In the genomic region with DNA sequence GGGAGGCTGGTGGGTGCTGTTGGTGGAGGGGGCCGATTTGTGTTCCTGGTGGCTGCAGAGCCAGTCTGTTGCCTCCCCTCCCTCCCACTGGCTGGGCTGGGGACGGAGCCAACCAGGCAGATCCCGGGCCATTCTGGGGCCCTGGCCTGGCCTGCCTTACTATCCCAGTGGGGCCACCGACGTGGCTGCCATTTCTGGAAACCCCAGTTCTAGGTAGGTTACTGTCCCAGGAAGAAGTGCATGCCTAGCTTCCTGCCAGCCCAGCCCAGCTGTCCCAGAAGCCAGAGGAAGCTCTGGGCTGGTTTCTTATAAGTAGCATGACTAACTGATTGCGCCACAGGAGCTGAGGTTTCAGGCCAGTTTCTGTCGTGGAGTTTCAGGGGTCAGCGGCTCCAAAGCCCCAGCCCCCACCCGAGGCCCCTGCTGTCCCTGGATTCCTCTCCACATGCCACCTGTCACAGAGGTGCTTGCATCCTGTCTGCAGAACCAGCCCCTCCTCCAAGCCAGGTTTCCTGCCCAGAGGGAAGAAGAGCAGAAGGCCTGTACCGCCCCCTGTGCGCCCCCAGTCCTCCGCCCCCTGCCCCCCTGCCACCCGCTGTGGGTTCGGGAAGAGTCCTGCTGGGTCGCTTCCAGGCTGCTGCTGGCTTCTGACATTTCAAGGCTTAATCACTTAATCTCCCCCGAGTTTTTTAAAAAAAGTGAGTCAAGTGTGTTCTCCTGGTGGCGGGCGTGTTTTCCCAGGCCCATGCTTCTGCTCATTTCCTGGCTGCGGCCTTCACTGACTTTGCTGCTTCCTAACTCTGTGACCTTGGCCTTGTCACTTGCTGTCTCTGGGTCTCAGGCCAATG, we compare ENCODE assay signal across 8 cellular contexts. TPM values are rescaled to one million over a fixed set of nuclear protein-coding genes. Genes with fewer than 3 reads are reported as not detected.
DNase-seq lines count a peak whose midpoint lies in the region; ATAC-seq and TF ChIP-seq lines count a peak whose summit lies in the region.

No MANE protein-coding gene starts in this region.

- peak overlapping the region; percentile 95 for H2BK20ac ChIP-seq in IMR-90 (ENCODE audit: low read depth, low read length)

- peaks cover 28% of the 10 kb centered on the region for H3K9me1 ChIP-seq in IMR-90 (ENCODE audit: insufficient read depth, low read length)

- peak overlapping the region; percentile 100 for H2BK15ac ChIP-seq in IMR-90 (ENCODE audit: low read depth, low read length)

- intact Hi-C loops in IMR-90 (cut with micrococcal nuclease), result no loop called here
- intact Hi-C loops in dorsolateral prefrontal cortex (cut with DNase I), result no loop called here
- intact Hi-C loops in lower lobe of right lung (cut with DNase I), result no loop called here

- peak overlapping the region; percentile 100 for H2AK5ac ChIP-seq in IMR-90 (ENCODE audit: low read depth, low read length)

- TF ChIP-seq POLR2A in IMR-90 (IDR thresholded peaks at IDR 0.05; ENCODE audit: low read depth, low read length), result peak; percentile 61

- in situ Hi-C loops in IMR-90 (cut with MboI; ENCODE audit: low sequenced_read_pairs), result no loop called here

- peak overlapping the region; percentile 98 for H3K27ac Mint-ChIP-seq in WTC11
- H3K27ac Mint-ChIP-seq in stimulated activated naive CD8-positive, alpha-beta T cell treated with anti-CD3 and anti-CD28 coated beads, Interleukin-15, Interleukin-2, amounts not matched to agents 100 ng/mL and 50 ng/mL, for 24 hours, result peak overlapping the region; percentile 96
- H3K27ac Mint-ChIP-seq in progenitor cell of endocrine pancreas, result no peak overlapping the region

- peak; percentile 73 for ATAC-seq in IMR-90 (ENCODE audit: low read depth)
- peak; percentile 88 for ATAC-seq in WTC11
- ATAC-seq in lower lobe of right lung, result peak; percentile 84 to 87

- H3K18ac ChIP-seq in IMR-90 (ENCODE audit: low read depth, low read length), result peak overlapping the region; percentile 97

- H3K36me3 Mint-ChIP-seq in WTC11 (peaks cover 5% of the 10 kb centered on the region; the same call in 1 of the 2 replicates), progenitor cell of endocrine pancreas (ENCODE audit: insufficient read depth) (peaks cover 1% of the 10 kb centered on the region)
- H3K36me3 Mint-ChIP-seq in stimulated activated naive CD8-positive, alpha-beta T cell treated with anti-CD3 and anti-CD28 coated beads, Interleukin-15, Interleukin-2, amounts not matched to agents 100 ng/mL and 50 ng/mL, for 24 hours (ENCODE audit: low read depth), result peaks cover 88% of the 10 kb centered on the region

- H4K8ac ChIP-seq in IMR-90 (ENCODE audit: low read depth in 2 of 2, low read length in 2 of 2), result peak overlapping the region; percentile 97 to 99

- dilution Hi-C loops in IMR-90 (cut with HindIII; ENCODE audit: low sequenced_read_pairs, unreplicated experiment), result no loop called here

- peak overlapping the region; percentile 92 for H2BK5ac ChIP-seq in IMR-90 (ENCODE audit: low read depth, low read length, poor library complexity, severe bottlenecking)

- H3K79me1 ChIP-seq in IMR-90 (ENCODE audit: low read depth in 1 of 2, low read length in 2 of 2), result peaks cover 22 to 87% of the 10 kb centered on the region in 2 experiments

- BruUV-seq in IMR-90 (replicated peaks; lab: Mats Ljungman, UMichigan), result no TSS peak

- H4K20me1 ChIP-seq in IMR-90 (ENCODE audit: insufficient read depth, low read length) (0 out of 2 replicates have a peak, but pooled peaks cover 11% of the 10 kb centered on the region), Karpas-422 (ENCODE audit: insufficient read depth, low read depth, low read length) (0 out of 2 replicates have a peak, but pooled peaks cover 4% of the 10 kb centered on the region)

- H3K9me3 Mint-ChIP-seq in WTC11 (peaks cover 7% of the 10 kb centered on the region), progenitor cell of endocrine pancreas (ENCODE audit: low read depth) (peaks cover 4% of the 10 kb centered on the region)
- H3K9me3 Mint-ChIP-seq in stimulated activated naive CD8-positive, alpha-beta T cell treated with anti-CD3 and anti-CD28 coated beads, Interleukin-15, Interleukin-2, amounts not matched to agents 100 ng/mL and 50 ng/mL, for 24 hours, result no peaks in the 10 kb centered on the region

- H4K91ac ChIP-seq in IMR-90 (ENCODE audit: insufficient read depth, low read depth, low read length), result peak overlapping the region; percentile 98

- no peak overlapping the region for H3K4me3 ChIP-seq in IMR-90 (ENCODE audit: insufficient read depth, low read depth, low read length)
- H3K4me3 ChIP-seq in dorsolateral prefrontal cortex, result peak overlapping the region in 1 of 59 donors; percentile 9
- peak overlapping the region; percentile 24 for H3K4me3 ChIP-seq in lower lobe of right lung
- no peak overlapping the region for H3K4me3 ChIP-seq in Karpas-422 (ENCODE audit: low read length)

- H3K4me1 Mint-ChIP-seq in WTC11 (peaks cover 65% of the 10 kb centered on the region), progenitor cell of endocrine pancreas (ENCODE audit: low read depth) (peaks cover 11% of the 10 kb centered on the region)
- peaks cover 89% of the 10 kb centered on the region for H3K4me1 Mint-ChIP-seq in stimulated activated naive CD8-positive, alpha-beta T cell treated with anti-CD3 and anti-CD28 coated beads, Interleukin-15, Interleukin-2, amounts not matched to agents 100 ng/mL and 50 ng/mL, for 24 hours (ENCODE audit: low read depth)

- H3K4me1 ChIP-seq in IMR-90 (ENCODE audit: control insufficient read depth, insufficient read depth, low read length) (peaks cover 26% of the 10 kb centered on the region), lower lobe of right lung (peaks cover 92% of the 10 kb centered on the region), Karpas-422 (ENCODE audit: low read length) (no peaks in the 10 kb centered on the region)

- peak overlapping the region; percentile 37 for H3K4me2 ChIP-seq in IMR-90 (ENCODE audit: low read depth, low read length)
- no peak overlapping the region for H3K4me2 ChIP-seq in Karpas-422 (ENCODE audit: low read depth, low read length, poor library complexity, severe bottlenecking)

- H3K27me3 Mint-ChIP-seq in WTC11 (ENCODE audit: low read depth) (no peaks in the 10 kb centered on the region), progenitor cell of endocrine pancreas (no peaks in the 10 kb centered on the region)
- no peaks in the 10 kb centered on the region for H3K27me3 Mint-ChIP-seq in stimulated activated naive CD8-positive, alpha-beta T cell treated with anti-CD3 and anti-CD28 coated beads, Interleukin-15, Interleukin-2, amounts not matched to agents 100 ng/mL and 50 ng/mL, for 24 hours

- H2AK9ac ChIP-seq in IMR-90 (replicated peaks; ENCODE audit: low read depth, low read length, poor library complexity), result peak overlapping the region; percentile 91

- H3K27ac ChIP-seq in IMR-90 (ENCODE audit: insufficient read depth, low read length), result peak overlapping the region; percentile 91
- H3K27ac ChIP-seq in dorsolateral prefrontal cortex, result peak overlapping the region in 56 of 59 donors; percentile 12 to 92 (median 76)
- peak overlapping the region; percentile 91 for H3K27ac ChIP-seq in lower lobe of right lung
- H3K27ac ChIP-seq in Karpas-422 (ENCODE audit: low read length), result no peak overlapping the region

- H3K79me2 ChIP-seq in Karpas-422 (ENCODE audit: low read length), result no peaks in the 10 kb centered on the region

- H3K36me3 ChIP-seq in IMR-90 (ENCODE audit: control insufficient read depth, insufficient read depth, low read length) (peaks cover 23% of the 10 kb centered on the region), lower lobe of right lung (peaks cover 12% of the 10 kb centered on the region), Karpas-422 (ENCODE audit: insufficient read depth, low read length) (no peaks in the 10 kb centered on the region)

- H3K9ac ChIP-seq in IMR-90 (ENCODE audit: low read depth, low read length) (peak overlapping the region; percentile 55), Karpas-422 (ENCODE audit: low read length) (no peak overlapping the region)

- WGBS in IMR-90 (ENCODE audit: extremely low coverage in 2 of 2, insufficient read length in 1 of 2), 2 experiments, result 0% methylated on average over 7 of the region's 19 CpGs; no CpG with 5 or more reads in 1 of the 2 experiments

- H3K27me3 ChIP-seq in IMR-90 (ENCODE audit: control insufficient read depth, insufficient read depth, low read length) (no peaks in the 10 kb centered on the region), dorsolateral prefrontal cortex (no peaks in the 10 kb centered on the region), lower lobe of right lung (ENCODE audit: low read depth) (no peaks in the 10 kb centered on the region), Karpas-422 (ENCODE audit: low read length) (no peaks in the 10 kb centered on the region)

- DNase-seq in Daoy (ENCODE audit: low read depth), result peak; percentile 84
- peak; percentile 97 for DNase-seq in IMR-90
- DNase-seq in WTC11 (ENCODE audit: low spot score), result peak; percentile 88
- peak in 3 of 10 donors; percentile 7 to 35 (median 32) for DNase-seq in dorsolateral prefrontal cortex
- peak; percentile 88 for DNase-seq in lower lobe of right lung
- no peak for DNase-seq in progenitor cell of endocrine pancreas (ENCODE audit: low spot score, unreplicated experiment)
- DNase-seq in Karpas-422, result no peak

- H3K23ac ChIP-seq in IMR-90 (ENCODE audit: low read depth, low read length), result peak overlapping the region; percentile 91

- H2BK120ac ChIP-seq in IMR-90 (ENCODE audit: low read depth, low read length), result peak overlapping the region; percentile 95

- peak overlapping the region; percentile 96 for H4K5ac ChIP-seq in IMR-90 (ENCODE audit: low read depth, low read length)

- peak overlapping the region; percentile 25 for H3K4me3 Mint-ChIP-seq in WTC11
- H3K4me3 Mint-ChIP-seq in stimulated activated naive CD8-positive, alpha-beta T cell treated with anti-CD3 and anti-CD28 coated beads, Interleukin-15, Interleukin-2, amounts not matched to agents 100 ng/mL and 50 ng/mL, for 24 hours, result peak overlapping the region; percentile 68
- no peak overlapping the region for H3K4me3 Mint-ChIP-seq in progenitor cell of endocrine pancreas (ENCODE audit: low read depth)

- peak overlapping the region; percentile 64 for H3K56ac ChIP-seq in IMR-90 (ENCODE audit: extremely low read depth, insufficient read depth, low read length)

- H3K4ac ChIP-seq in IMR-90 (ENCODE audit: low read depth, low read length), result peak overlapping the region; percentile 95

- no peak for TF ChIP-seq CTCF in IMR-90 (conservative IDR thresholded peaks at IDR 0.05; ENCODE audit: low read depth, low read length)
- no peak for TF ChIP-seq CTCF in WTC11 (IDR thresholded peaks at IDR 0.05)
- peak in 2 of 56 donors; percentile 7 to 14 for TF ChIP-seq CTCF in dorsolateral prefrontal cortex (IDR thresholded peaks at IDR 0.05 in 54 of 56, conservative IDR thresholded peaks at IDR 0.05 in 2 of 56; ENCODE audit: low read depth in 1 of 56, partially characterized antibody in 56 of 56)
- peak; percentile 8 for TF ChIP-seq CTCF in lower lobe of right lung (IDR thresholded peaks at IDR 0.05)
- TF ChIP-seq CTCF in progenitor cell of endocrine pancreas (IDR thresholded peaks at IDR 0.05; ENCODE audit: unreplicated experiment), result no peak

- peak; percentile 27; the same call in 1 of the 2 replicates for TF ChIP-seq RAD21 in IMR-90 (IDR thresholded peaks at IDR 0.05; ENCODE audit: low read length)

- H2AFZ ChIP-seq in IMR-90 (replicated peaks; ENCODE audit: low read length, poor library complexity) (peak overlapping the region; percentile 70), Karpas-422 (ENCODE audit: low read length) (no peak overlapping the region)

- H3K14ac ChIP-seq in IMR-90 (replicated peaks; ENCODE audit: low read depth, low read length), result peak overlapping the region; percentile 94

- H3K9me3 ChIP-seq in IMR-90 (ENCODE audit: control insufficient read depth, insufficient read depth, low read length) (no peaks in the 10 kb centered on the region), lower lobe of right lung (no peaks in the 10 kb centered on the region), Karpas-422 (ENCODE audit: low read length) (no peaks in the 10 kb centered on the region)

- POLR2A ChIA-PET in IMR-90 (lab: Charles Lee; ENCODE audit: unreplicated experiment), result interaction anchor here (0.8 kb wide), 1 partner anchor 10 kb away, joined by 3 read pairs; no protein-coding TSS in a partner anchor
- POLR2A ChIA-PET in WTC11 (lab: Charles Lee), result interaction anchor here (0.6 to 0.9 kb wide), 3 partner anchors 41 to 517 kb away, joined by 3 read pairs; no protein-coding TSS in a partner anchor

- no peaks in the 10 kb centered on the region for H3K9me2 ChIP-seq in Karpas-422 (replicated peaks; ENCODE audit: insufficient read depth, low read length)

- CTCF ChIA-PET in IMR-90 (lab: Yijun Ruan, JAX), result interaction anchor here (0.6 kb wide), 2 partner anchors 73 to 90 kb away, joined by 3 read pairs; no protein-coding TSS in a partner anchor
- CTCF ChIA-PET in WTC11 (lab: Charles Lee), result interaction anchor here (0.7 to 1.5 kb wide), 7 partner anchors 10 to 100 kb away, joined by 3 to 7 read pairs (median 4); no protein-coding TSS in a partner anchor

RNA-seq across cellular contexts. Expression of a gene that starts 13.2 kb away (rescaled TPM):
- 6.2 and 8.6 TPM in 2 replicates for total RNA-seq in Daoy (2014; rRNA removed; shearing (Covaris generic))
- 6.3 and 8.3 TPM in 2 replicates for total RNA-seq in IMR-90 (2012; rRNA removed)
- polyA plus RNA-seq in IMR-90 (2012; rRNA removed), result 18.7 and 21.5 TPM in 2 replicates
- 10.3 and 18.0 TPM in 2 replicates for polyA plus RNA-seq in IMR-90 (2012; cell fraction: cytosol; rRNA removed)
- 32.7 and 42.5 TPM in 2 replicates for polyA plus RNA-seq in IMR-90 (2012; cell fraction: nucleus; rRNA removed; ENCODE audit: low replicate concordance)
- 22.2 to 28.7 TPM (median 22.4 TPM) in 3 replicates for total RNA-seq in WTC11 (2021)
- 10 to 100 TPM in 114 of 120 experiments, 1 to 10 TPM in 6; 6.1 to 78.9 (median 30.8) TPM for total RNA-seq in dorsolateral prefrontal cortex
- 143 TPM for total RNA-seq in lower lobe of right lung
- 23.4 and 23.6 TPM in 2 replicates for total RNA-seq in progenitor cell of endocrine pancreas
- 0.94 and 12.0 TPM in 2 replicates for total RNA-seq in Karpas-422 (2014; rRNA removed; shearing (Covaris generic); ENCODE audit: low replicate concordance)

RNA-seq across cellular contexts. Expression of a gene that starts 58.4 kb away (rescaled TPM):
- total RNA-seq in Daoy (2014; rRNA removed; shearing (Covaris generic)), result 64.6 and 68.8 TPM in 2 replicates
- total RNA-seq in IMR-90 (2012; rRNA removed) (120 and 130 TPM in 2 replicates), WTC11 (2021) (29.4 to 44.8 TPM (median 43.8 TPM) in 3 replicates), dorsolateral prefrontal cortex (10 to 100 TPM; 22.8 to 53.0 (median 35.7) TPM), lower lobe of right lung (53.0 TPM), progenitor cell of endocrine pancreas (26.2 and 27.1 TPM in 2 replicates)
- 47.5 and 48.0 TPM in 2 replicates for polyA plus RNA-seq in IMR-90 (2012; rRNA removed)
- 36.6 and 48.8 TPM in 2 replicates for polyA plus RNA-seq in IMR-90 (2012; cell fraction: cytosol; rRNA removed)
- polyA plus RNA-seq in IMR-90 (2012; cell fraction: nucleus; rRNA removed; ENCODE audit: low replicate concordance), result 13.4 and 21.5 TPM in 2 replicates
- total RNA-seq in Karpas-422 (2014; rRNA removed; shearing (Covaris generic); ENCODE audit: low replicate concordance), result 59.2 and 77.8 TPM in 2 replicates

Comparison
In these comparisons a context has a peak if more than half of its experiments do, and no peak if none do; other contexts are left out.
1. DNase-seq: peak in Daoy (single experiment), IMR-90 (single experiment), WTC11 (single experiment) and lower lobe of right lung (single experiment); none in progenitor cell of endocrine pancreas (single experiment) and Karpas-422 (single experiment).
2. Peak in every context shown above with its lines, with median percentiles within 50 percentile points of each other: ATAC-seq.